ENCODE assay signal across 15 cellular contexts in genomic region chr16:13435415-13435814, GRCh38.
DNase-seq lines count a peak whose midpoint lies in the region; ATAC-seq, FAIRE-seq and TF ChIP-seq lines count a peak whose summit lies in the region.
"Had no signal": no experiment of that assay in that cellular context is flagged by ENCODE, and none has a peak within 500 bp of the region (broad histone marks: within the 10 kb centered on the region; RNA-seq: fewer than 3 reads in every experiment).

No MANE protein-coding gene starts in this region.

- H3K79me1 ChIP-seq in mesendoderm (ENCODE audit: low read length), result no peaks in the 10 kb centered on the region

- H3K4me1 ChIP-seq in A549 (no peaks in the 10 kb centered on the region), mammary epithelial cell (ENCODE audit: insufficient read depth, low read length) (peaks cover 14% of the 10 kb centered on the region), mesendoderm (ENCODE audit: control insufficient read depth, low read depth, low read length) (no peaks in the 10 kb centered on the region), foreskin keratinocyte (no peaks in the 10 kb centered on the region)

- WGBS in A549 (ENCODE audit: missing lambda C conversion rate), result 6% methylated on average over 1 of the region's 1 CpG
- WGBS in mammary epithelial cell (ENCODE audit: low coverage, missing lambda C conversion rate), result 7% methylated on average over 1 of the region's 1 CpG
- WGBS in mesendoderm (ENCODE audit: extremely low coverage, insufficient coverage, low lambda C conversion rate), result no CpG with 5 or more reads among the region's 1 CpG

- no peak for TF ChIP-seq POLR2A in A549 (IDR thresholded peaks at IDR 0.05; ENCODE audit: low read length)

- peak overlapping the region; percentile 37 for H2AFZ ChIP-seq in mammary epithelial cell (ENCODE audit: low read depth, low read length)

- no peak for TF ChIP-seq CTCF in A549 (IDR thresholded peaks at IDR 0.05)
- TF ChIP-seq CTCF in mammary epithelial cell (conservative IDR thresholded peaks at IDR 0.05 in 1 of 2, IDR thresholded peaks at IDR 0.05 in 1 of 2; ENCODE audit: extremely low read depth in 1 of 2, insufficient read depth in 1 of 2, low read depth in 1 of 2, low read length in 2 of 2), result no peak
- TF ChIP-seq CTCF in foreskin keratinocyte (conservative IDR thresholded peaks at IDR 0.05), result no peak

- DNase-seq in A549 (ENCODE audit: low read depth in 1 of 2, low spot score in 1 of 2), result no peak
- DNase-seq in M059J (ENCODE audit: low read depth), result peak; percentile 39
- DNase-seq in mammary epithelial cell, result no peak
- DNase-seq in mesendoderm, result no peak
- DNase-seq in islet precursor cell, result no peak
- no peak for DNase-seq in foreskin keratinocyte
- DNase-seq: AML-193, DMS153, Kasumi-1, NCI-H187, NCI-H345, PC-3 had no signal

- CTCF ChIA-PET in A549 (lab: Yijun Ruan, JAX) (interaction anchor here (1.3 kb wide), 1 partner anchor 9 kb away, joined by 3 read pairs; no protein-coding TSS in a partner anchor), mammary epithelial cell (lab: Charles Lee; ENCODE audit: low non-redundant PET) (no interaction called here)

- H4K5ac ChIP-seq in mesendoderm (ENCODE audit: low read length), result no peak overlapping the region

- POLR2A ChIA-PET in A549 (lab: Yijun Ruan, JAX), result no interaction called here

- no peak overlapping the region for H3K23ac ChIP-seq in mesendoderm (ENCODE audit: low read length)

- BruUV-seq in mammary epithelial cell (replicated peaks; lab: Mats Ljungman, UMichigan), result no TSS peak

- no peaks in the 10 kb centered on the region for H3K9me3 ChIP-seq in A549
- no peaks in the 10 kb centered on the region for H3K9me3 ChIP-seq in mammary epithelial cell (replicated peaks; ENCODE audit: insufficient read depth, low read length)

- no peak for TF ChIP-seq EP300 in A549 (IDR thresholded peaks at IDR 0.05)

- H3K9ac ChIP-seq in mammary epithelial cell (ENCODE audit: insufficient read depth, low read length) (no peak overlapping the region), mesendoderm (ENCODE audit: low read length) (no peak overlapping the region)

- H3K4me3 ChIP-seq in A549, result no peak overlapping the region
- no peak overlapping the region for H3K4me3 ChIP-seq in mammary epithelial cell (replicated peaks in 1 of 3; ENCODE audit: insufficient read depth in 1 of 3, low read depth in 2 of 3, low read length in 3 of 3)
- no peak overlapping the region for H3K4me3 ChIP-seq in mesendoderm (ENCODE audit: low read length)

- no peaks in the 10 kb centered on the region for H3K79me2 ChIP-seq in mammary epithelial cell (ENCODE audit: insufficient read depth, low read length)
- no peaks in the 10 kb centered on the region for H3K79me2 ChIP-seq in mesendoderm (ENCODE audit: control insufficient read depth, insufficient read depth, low read length)

- H2BK120ac ChIP-seq in mesendoderm (ENCODE audit: low read depth, low read length), result no peak overlapping the region

- no peak overlapping the region for H4K8ac ChIP-seq in mesendoderm (ENCODE audit: low read depth, low read length)

- H3K4me2 ChIP-seq in A549 (no peak overlapping the region), mammary epithelial cell (ENCODE audit: insufficient read depth, low read depth, low read length) (no peak overlapping the region), mesendoderm (ENCODE audit: low read length) (no peak overlapping the region)

- no peak overlapping the region for H2BK15ac ChIP-seq in mesendoderm (replicated peaks; ENCODE audit: low read depth)

- H3K18ac ChIP-seq in mesendoderm (ENCODE audit: low read length), result no peak overlapping the region

- peak overlapping the region; percentile 12 for H3K56ac ChIP-seq in mesendoderm (ENCODE audit: low read length)

- ATAC-seq in A549, result no peak
- ATAC-seq in foreskin keratinocyte, result no peak
- ATAC-seq in HG03139 (IDR thresholded peaks at IDR 0.05; ENCODE audit: unreplicated experiment), result no peak
- ATAC-seq in GM18868 (IDR thresholded peaks at IDR 0.05; ENCODE audit: unreplicated experiment), result no peak
- ATAC-seq: PC-3, Right ventricle myocardium inferior had no signal

- H4K20me1 ChIP-seq in mammary epithelial cell (ENCODE audit: insufficient read depth, low read length), result no peaks in the 10 kb centered on the region

- H2BK5ac ChIP-seq in mesendoderm (ENCODE audit: low read length), result no peak overlapping the region

- no peak for TF ChIP-seq RAD21 in A549 (conservative IDR thresholded peaks at IDR 0.05 in 1 of 2, IDR thresholded peaks at IDR 0.05 in 1 of 2)

- intact Hi-C loops in mammary epithelial cell (cut with micrococcal nuclease), result loop anchor here (5.0 kb wide), 1 partner anchor 533 kb away; the partner anchor contains the start of gene SHISA9

- no peak for FAIRE-seq in A549 (lab: Jason Lieb, UNC)

- H3K27me3 ChIP-seq in mammary epithelial cell (ENCODE audit: insufficient read depth, low read length) (no peaks in the 10 kb centered on the region), mesendoderm (ENCODE audit: insufficient read depth, low read length, poor library complexity) (no peaks in the 10 kb centered on the region), foreskin keratinocyte (no peaks in the 10 kb centered on the region)

- no peak overlapping the region for H3K4ac ChIP-seq in mesendoderm (ENCODE audit: low read depth, low read length)

- H2AK5ac ChIP-seq in mesendoderm (ENCODE audit: low read length), result no peak overlapping the region

- dilution Hi-C loops in mammary epithelial cell (cut with HindIII; ENCODE audit: low sequenced_read_pairs), result no loop called here

- H3K27ac ChIP-seq in A549 (no peak overlapping the region), mammary epithelial cell (ENCODE audit: insufficient read depth, low read depth, low read length) (no peak overlapping the region), mesendoderm (ENCODE audit: low read depth, low read length) (no peak overlapping the region), foreskin keratinocyte (no peak overlapping the region)

- H3K36me3 ChIP-seq in mammary epithelial cell (ENCODE audit: insufficient read depth, low read length), result no peaks in the 10 kb centered on the region
- H3K36me3 ChIP-seq in mesendoderm (ENCODE audit: control insufficient read depth, insufficient read depth, low read length), result no peaks in the 10 kb centered on the region

- in situ Hi-C loops in mammary epithelial cell (cut with MboI; ENCODE audit: low sequenced_read_pairs in 2 of 2), result no loop called here

TF ChIP-seq in A549, 52 proteins besides CTCF, POLR2A, EP300 and RAD21:
- peak; percentile 42 for TF ChIP-seq MAFK (IDR thresholded peaks at IDR 0.05; ENCODE audit: partially characterized antibody)
- TF ChIP-seq KDM1A (IDR thresholded peaks at IDR 0.05; ENCODE audit: low read depth), result no peak
- TF ChIP-seq KDM5A (IDR thresholded peaks at IDR 0.05), result no peak
- TF ChIP-seq PBX3 (IDR thresholded peaks at IDR 0.05), result no peak
